ENCODE assay signal across 8 cellular contexts in genomic region chrX:108199691-108200090, GRCh38.
DNase-seq lines count a peak whose midpoint lies in the region; ATAC-seq and TF ChIP-seq lines count a peak whose summit lies in the region.

No MANE protein-coding gene starts in this region.

- no peaks in the 10 kb centered on the region for H3K9me3 Mint-ChIP-seq in activated CD4-positive, alpha-beta T cell treated with anti-CD3 and anti-CD28 coated beads, Interleukin-2, amount 10 ng/mL, durations not matched to agents 24 days and 14 days
- H3K9me3 Mint-ChIP-seq in CD8-positive, alpha-beta T cell: no peaks in the 10 kb centered on the region

- no peaks in the 10 kb centered on the region for H3K36me3 Mint-ChIP-seq in activated CD4-positive, alpha-beta T cell treated with anti-CD3 and anti-CD28 coated beads, Interleukin-2, amount 10 ng/mL, durations not matched to agents 24 days and 14 days (ENCODE audit: low read depth)
- H3K36me3 Mint-ChIP-seq in CD8-positive, alpha-beta T cell: no peaks in the 10 kb centered on the region

- no peaks in the 10 kb centered on the region for H3K9me3 ChIP-seq in Peyer's patch
- no peaks in the 10 kb centered on the region for H3K9me3 ChIP-seq in testis
- H3K9me3 ChIP-seq in CD8-positive, alpha-beta T cell (ENCODE audit: low read length): no peaks in the 10 kb centered on the region

- no peak overlapping the region for H3K27ac ChIP-seq in Peyer's patch
- H3K27ac ChIP-seq in testis: peak overlapping the region; percentile 50 to 74
- no peak overlapping the region for H3K27ac ChIP-seq in CD8-positive, alpha-beta T cell (ENCODE audit: low read depth, low read length)

- H3K27me3 ChIP-seq in Peyer's patch: no peaks in the 10 kb centered on the region
- no peaks in the 10 kb centered on the region for H3K27me3 ChIP-seq in testis
- H3K27me3 ChIP-seq in CD8-positive, alpha-beta T cell (ENCODE audit: insufficient read depth, low read length): no peaks in the 10 kb centered on the region

- CTCF ChIA-PET in CD8-positive, alpha-beta T cell (lab: Charles Lee): interaction anchor here (0.8 kb wide), 1 partner anchor 15 kb away, joined by 3 read pairs; no protein-coding TSS in a partner anchor

- H3K27ac Mint-ChIP-seq in activated CD4-positive, alpha-beta T cell treated with anti-CD3 and anti-CD28 coated beads, Interleukin-2, amount 10 ng/mL, durations not matched to agents 24 days and 14 days: no peak overlapping the region
- no peak overlapping the region for H3K27ac Mint-ChIP-seq in CD8-positive, alpha-beta T cell

- intact Hi-C loops in activated CD4-positive, alpha-beta T cell treated with anti-CD3 and anti-CD28 coated beads, Interleukin-2, amount 10 ng/mL, durations not matched to agents 24 days and 14 days (cut with micrococcal nuclease): no loop called here
- intact Hi-C loops in testis (cut with DNase I; ENCODE audit: low total_unique reads): no loop called here
- intact Hi-C loops in CD8-positive, alpha-beta T cell (cut with DNase I, micrococcal nuclease): no loop called here

- peak; percentile 62 for ATAC-seq in HG02973 (IDR thresholded peaks at IDR 0.05; ENCODE audit: unreplicated experiment)
- ATAC-seq in CD8-positive, alpha-beta T cell: no peak

- H3K4me1 ChIP-seq in Peyer's patch (no peaks in the 10 kb centered on the region), testis (peaks cover 10% of the 10 kb centered on the region)
- H3K4me1 ChIP-seq in CD8-positive, alpha-beta T cell (ENCODE audit: insufficient read depth, low read length): no peaks in the 10 kb centered on the region

- H3K4me3 ChIP-seq in Peyer's patch (no peak overlapping the region), fibroblast of villous mesenchyme (ENCODE audit: low read depth, low read length) (no peak overlapping the region), testis (no peak overlapping the region)
- no peak overlapping the region for H3K4me3 ChIP-seq in CD8-positive, alpha-beta T cell (ENCODE audit: low read depth, low read length)

- H3K4me3 Mint-ChIP-seq in activated CD4-positive, alpha-beta T cell treated with anti-CD3 and anti-CD28 coated beads, Interleukin-2, amount 10 ng/mL, durations not matched to agents 24 days and 14 days: no peak overlapping the region
- no peak overlapping the region for H3K4me3 Mint-ChIP-seq in CD8-positive, alpha-beta T cell

- peaks cover 3% of the 10 kb centered on the region for H3K27me3 Mint-ChIP-seq in activated CD4-positive, alpha-beta T cell treated with anti-CD3 and anti-CD28 coated beads, Interleukin-2, amount 10 ng/mL, durations not matched to agents 24 days and 14 days
- H3K27me3 Mint-ChIP-seq in CD8-positive, alpha-beta T cell (ENCODE audit: low read depth): peaks cover 11% of the 10 kb centered on the region

- DNase-seq in activated CD4-positive, alpha-beta T cell treated with anti-CD3 and anti-CD28 coated beads, Interleukin-2, amount 10 ng/mL, durations not matched to agents 24 days and 14 days: peak; percentile 54
- DNase-seq in activated CD4-positive, alpha-beta T cell treated with anti-CD3 and anti-CD28 coated beads, Interleukin-2, amount 50 U/mL, for 1 hour: no peak
- DNase-seq in Peyer's patch (no peak), fibroblast of villous mesenchyme (ENCODE audit: low read depth) (peak; percentile 59), testis (peak; percentile 17)
- DNase-seq in activated CD8-positive, alpha-beta memory T cell treated with anti-CD3 and anti-CD28 coated beads, Interleukin-2, amount 50 U/mL, for 48 hours: no peak
- DNase-seq in CD8-positive, alpha-beta T cell: no peak

- POLR2A ChIA-PET in CD8-positive, alpha-beta T cell (lab: Charles Lee): no interaction called here

- 12 to 25% methylated on average over 4 of the region's 4 CpGs for WGBS in testis, 2 donors

- no peaks in the 10 kb centered on the region for H3K4me1 Mint-ChIP-seq in activated CD4-positive, alpha-beta T cell treated with anti-CD3 and anti-CD28 coated beads, Interleukin-2, amount 10 ng/mL, durations not matched to agents 24 days and 14 days
- H3K4me1 Mint-ChIP-seq in CD8-positive, alpha-beta T cell (ENCODE audit: low read depth): no peaks in the 10 kb centered on the region

- TF ChIP-seq POLR2A in Peyer's patch (IDR thresholded peaks at IDR 0.05): no peak
- no peak for TF ChIP-seq POLR2A in testis (IDR thresholded peaks at IDR 0.05)

- no peaks in the 10 kb centered on the region for H3K36me3 ChIP-seq in Peyer's patch
- H3K36me3 ChIP-seq in testis (ENCODE audit: low read depth, missing control alignments): no peaks in the 10 kb centered on the region
- H3K36me3 ChIP-seq in CD8-positive, alpha-beta T cell (ENCODE audit: insufficient read depth, low read length): no peaks in the 10 kb centered on the region

- TF ChIP-seq CTCF in Peyer's patch (IDR thresholded peaks at IDR 0.05): peak in 5 of 6 experiments; percentile 4 to 29 (median 28)
- peak; percentile 52 for TF ChIP-seq CTCF in fibroblast of villous mesenchyme (IDR thresholded peaks at IDR 0.05; ENCODE audit: insufficient read depth, low read depth, low read length)
- TF ChIP-seq CTCF in testis (IDR thresholded peaks at IDR 0.05): peak; percentile 31 to 51 (median 39)
- TF ChIP-seq CTCF in CD8-positive, alpha-beta T cell (IDR thresholded peaks at IDR 0.05): no peak

Comparison
In these comparisons a context has a peak if more than half of its experiments do, and no peak if none do; other contexts are left out.
1. DNase-seq: peak in activated CD4-positive, alpha-beta T cell treated with anti-CD3 and anti-CD28 coated beads, Interleukin-2, amount 10 ng/mL, durations not matched to agents 24 days and 14 days (single experiment), fibroblast of villous mesenchyme (single experiment) and testis (single experiment); none in activated CD4-positive, alpha-beta T cell treated with anti-CD3 and anti-CD28 coated beads, Interleukin-2, amount 50 U/mL, for 1 hour (single experiment), Peyer's patch (0 of 3), activated CD8-positive, alpha-beta memory T cell treated with anti-CD3 and anti-CD28 coated beads, Interleukin-2, amount 50 U/mL, for 48 hours (single experiment) and CD8-positive, alpha-beta T cell (0 of 7).
2. H3K27ac ChIP-seq: peak in testis (2 of 2); none in Peyer's patch (0 of 4) and CD8-positive, alpha-beta T cell (single experiment).